ENCODE assay signal across 24 cellular contexts in genomic region chr5:16450163-16450562, GRCh38. TPM values are rescaled to one million over a fixed set of nuclear protein-coding genes. Genes with fewer than 3 reads are reported as not detected.
DNase-seq lines count a peak whose midpoint lies in the region; ATAC-seq and TF ChIP-seq lines count a peak whose summit lies in the region.
"Had no signal": no experiment of that assay in that cellular context is flagged by ENCODE, and none has a peak within 500 bp of the region (broad histone marks: within the 10 kb centered on the region; RNA-seq: fewer than 3 reads in every experiment).

No MANE protein-coding gene starts in this region.

- peaks cover 2% of the 10 kb centered on the region for H3K4me1 Mint-ChIP-seq in CD14-positive monocyte
- peaks cover 5% of the 10 kb centered on the region for H3K4me1 Mint-ChIP-seq in activated T-helper 17 cell treated with anti-CD3 and anti-CD28 coated beads, Interleukin-2, amount 50 U/mL, for 72 hours

- H3K27me3 Mint-ChIP-seq in CD14-positive monocyte (ENCODE audit: low read depth in 3 of 3), result peaks cover 0 to 2% (median 0%) of the 10 kb centered on the region in 3 donors
- no peaks in the 10 kb centered on the region for H3K27me3 Mint-ChIP-seq in activated T-helper 17 cell treated with anti-CD3 and anti-CD28 coated beads, Interleukin-2, amount 50 U/mL, for 72 hours

- DNase-seq in CD14-positive monocyte (ENCODE audit: low spot score) (no peak), COR-L47 (lab: John Stamatoyannopoulos, UW) (no peak)
- DNase-seq in stimulated activated CD4-positive, alpha-beta T cell treated with anti-CD3 and anti-CD28 coated beads, Interleukin-4, amount 100 ng/mL, for 4 hours, result no peak
- DNase-seq: activated CD4-positive, alpha-beta T cell treated with anti-CD3 and anti-CD28 coated beads, Interleukin-2, amount 50 U/mL, for 4 hours; activated CD8-positive, alpha-beta memory T cell treated with anti-CD3 and anti-CD28 coated beads, Interleukin-2, amount 50 U/mL, for 48 hours; activated gamma-delta T cell treated with Interleukin-2 at 50 U/mL for 16 hours; amniotic stem cell; Calu3; Karpas-422; kidney; lower lobe of right lung; mucosa of descending colon; NCI-H187; NCI-H69; upper lobe of left lung; WERI-Rb-1 had no signal

- H3K9me3 Mint-ChIP-seq in CD14-positive monocyte, result peaks cover 0 to 3% (median 0%) of the 10 kb centered on the region in 7 donors
- H3K9me3 Mint-ChIP-seq in activated T-helper 17 cell treated with anti-CD3 and anti-CD28 coated beads, Interleukin-2, amount 50 U/mL, for 72 hours, result no peaks in the 10 kb centered on the region

- no peak overlapping the region for H3K27ac Mint-ChIP-seq in CD14-positive monocyte
- H3K27ac Mint-ChIP-seq in activated T-helper 17 cell treated with anti-CD3 and anti-CD28 coated beads, Interleukin-2, amount 50 U/mL, for 72 hours, result no peak overlapping the region

- TF ChIP-seq CTCF in CD14-positive monocyte (IDR thresholded peaks at IDR 0.05), result no peak

- H3K4me3 Mint-ChIP-seq in CD14-positive monocyte, result no peak overlapping the region
- no peak overlapping the region for H3K4me3 Mint-ChIP-seq in activated T-helper 17 cell treated with anti-CD3 and anti-CD28 coated beads, Interleukin-2, amount 50 U/mL, for 72 hours

- ATAC-seq in GM18519 (IDR thresholded peaks at IDR 0.05; ENCODE audit: low FRiP score, unreplicated experiment), result peak; percentile 49
- ATAC-seq in GM19397 (IDR thresholded peaks at IDR 0.05; ENCODE audit: unreplicated experiment), result peak; percentile 56
- ATAC-seq in HG02642 (IDR thresholded peaks at IDR 0.05; ENCODE audit: poor library complexity, unreplicated experiment), result peak; percentile 67
- peak; percentile 64 for ATAC-seq in HG03354 (IDR thresholded peaks at IDR 0.05; ENCODE audit: poor library complexity, severe bottlenecking, unreplicated experiment)
- ATAC-seq in activated T-helper 17 cell treated with anti-CD3 and anti-CD28 coated beads, Interleukin-2, amount 50 U/mL, for 72 hours (replicated peaks), result no peak
- ATAC-seq: HCT116, lower lobe of right lung, mucosa of descending colon, sciatic nerve, SK-N-SH treated with all-trans-retinoic acid at 6 μM for 48 hours had no signal

- intact Hi-C loops in CD14-positive monocyte (cut with micrococcal nuclease), result loop anchor here in 1 of 2 donors (10.0 kb wide), 1 partner anchor 175 kb away; no protein-coding TSS in a partner anchor

- peaks cover 78 to 92% of the 10 kb centered on the region in 2 donors for H3K36me3 Mint-ChIP-seq in CD14-positive monocyte
- peaks cover 97% of the 10 kb centered on the region for H3K36me3 Mint-ChIP-seq in activated T-helper 17 cell treated with anti-CD3 and anti-CD28 coated beads, Interleukin-2, amount 50 U/mL, for 72 hours (ENCODE audit: low read depth)

RNA-seq across cellular contexts. Expression of gene ZNF622, which starts 15.4 kb away (rescaled TPM):
- polyA plus RNA-seq in CD14-positive monocyte, result 10 to 100 TPM; 25.8 to 30.1 TPM
- total RNA-seq in activated T-helper 17 cell treated with anti-CD3 and anti-CD28 coated beads, Interleukin-2, amount 50 U/mL, for 72 hours, result 10 to 100 TPM; 27.0 to 37.3 TPM
